ENCODE assay signal across 8 cellular contexts in genomic region chr6:152984387-152984872, GRCh38. TPM values are rescaled to one million over a fixed set of nuclear protein-coding genes. Genes with fewer than 3 reads are reported as not detected.
A peak's percentile ranks its signal among the peaks of the same experiment; 100 is the strongest.
DNase-seq lines count a peak whose midpoint lies in the region; ATAC-seq and TF ChIP-seq lines count a peak whose summit lies in the region.

No MANE protein-coding gene starts in this region.

- no peak for TF ChIP-seq POLR2A in esophagus squamous epithelium (IDR thresholded peaks at IDR 0.05)

- no peak overlapping the region; the same call in 1 of the 2 replicates for H2AFZ ChIP-seq in PC-9

- TF ChIP-seq CTCF in AG04449 (IDR thresholded peaks at IDR 0.05; ENCODE audit: insufficient read depth, low read length, missing control alignments) (no peak), PC-9 (conservative IDR thresholded peaks at IDR 0.05) (no peak), esophagus squamous epithelium (IDR thresholded peaks at IDR 0.05) (no peak)

- 4 to 6% methylated on average over 8 of the region's 8 CpGs for WGBS in esophagus squamous epithelium, 2 donors

- peaks cover 31% of the 10 kb centered on the region for H3K4me1 ChIP-seq in PC-9 (replicated peaks; ENCODE audit: insufficient read depth)
- H3K4me1 ChIP-seq in esophagus squamous epithelium, result peaks cover 18 to 48% (median 19%) of the 10 kb centered on the region in 3 donors

- no peaks in the 10 kb centered on the region for H3K9me2 ChIP-seq in PC-9 (ENCODE audit: insufficient read depth)

- H3K79me2 ChIP-seq in PC-9 (ENCODE audit: low read depth), result peaks cover 63% of the 10 kb centered on the region

- peaks cover 28% of the 10 kb centered on the region for H4K20me1 ChIP-seq in PC-9 (ENCODE audit: insufficient read depth)

- BruUV-seq in PC-9 (replicated peaks; lab: Mats Ljungman, UMichigan), result no TSS peak

- DNase-seq in AG04449 (ENCODE audit: low read depth, low spot score), result no peak
- no peak for DNase-seq in PC-9
- no peak for DNase-seq in esophagus squamous epithelium (lab: John Stamatoyannopoulos, UW)
- no peak for DNase-seq in skeletal muscle cell (ENCODE audit: low read depth)
- no peak for DNase-seq in NCI-H1436 (lab: John Stamatoyannopoulos, UW)
- DNase-seq in HEK293T (ENCODE audit: extremely low spot score), result no peak

- H3K9me3 ChIP-seq in PC-9 (ENCODE audit: insufficient read depth, low read depth) (no peaks in the 10 kb centered on the region), esophagus squamous epithelium (no peaks in the 10 kb centered on the region)

- peak overlapping the region; percentile 91 for H3K4me2 ChIP-seq in PC-9

- peak overlapping the region; percentile 92 for H3K4me3 ChIP-seq in AG04449 (ENCODE audit: low read depth, low read length)
- H3K4me3 ChIP-seq in PC-9, result peak overlapping the region; percentile 87; the same call in 1 of the 2 replicates
- H3K4me3 ChIP-seq in esophagus squamous epithelium, result peak overlapping the region in 3 of 4 donors; percentile 69 to 86 (median 80)
- peak overlapping the region; percentile 92 for H3K4me3 ChIP-seq in skeletal muscle cell (ENCODE audit: low read depth, low read length)

- H3K27me3 ChIP-seq in PC-9 (ENCODE audit: insufficient read depth, low read depth) (no peaks in the 10 kb centered on the region), esophagus squamous epithelium (no peaks in the 10 kb centered on the region)

- ATAC-seq in GM18511 (IDR thresholded peaks at IDR 0.05; ENCODE audit: unreplicated experiment) (peak; percentile 27), HG02973 (IDR thresholded peaks at IDR 0.05; ENCODE audit: unreplicated experiment) (peak; percentile 34)

- H3K27ac ChIP-seq in PC-9 (peak overlapping the region; percentile 61), esophagus squamous epithelium (peak overlapping the region; percentile 79 to 96 (median 95))

- POLR2A ChIA-PET in AG04449 (lab: Yijun Ruan, JAX), result interaction anchor here (1.7 kb wide), 1 partner anchor 18 kb away, joined by 10 read pairs; the partner anchor contains the start of gene MTRF1L
- POLR2A ChIA-PET in PC-9 (lab: Charles Lee; ENCODE audit: unreplicated experiment), result no interaction called here
- POLR2A ChIA-PET in HEK293T (lab: Yijun Ruan, JAX), result interaction anchor here (0.7 kb wide), 1 partner anchor 16 kb away, joined by 4 read pairs; no protein-coding TSS in a partner anchor

- H3F3A ChIP-seq in PC-9 (ENCODE audit: insufficient read depth, low read depth), result peaks cover 23% of the 10 kb centered on the region

- H3K36me3 ChIP-seq in PC-9 (ENCODE audit: low read depth), result 0 out of 2 replicates have a peak, but pooled peaks cover 6% of the 10 kb centered on the region
- H3K36me3 ChIP-seq in esophagus squamous epithelium, result peaks cover 0 to 1% (median 0%) of the 10 kb centered on the region in 3 donors

- intact Hi-C loops in PC-9 (cut with micrococcal nuclease; ENCODE audit: unreplicated experiment) (loop anchor here (2.0 kb wide), 1 partner anchor 16 kb away; no protein-coding TSS in a partner anchor), esophagus squamous epithelium (cut with DNase I) (no loop called here)

- CTCF ChIA-PET in AG04449 (lab: Yijun Ruan, JAX), result interaction anchor here (1.5 kb wide), 1 partner anchor 11 kb away, joined by 4 read pairs; no protein-coding TSS in a partner anchor
- CTCF ChIA-PET in PC-9 (lab: Charles Lee), result no interaction called here
- CTCF ChIA-PET in HEK293T (lab: Yijun Ruan, JAX), result no interaction called here

TF ChIP-seq in HEK293T, 16 proteins besides CTCF, POLR2A, EP300 and RAD21:
- TF ChIP-seq ELF4 (IDR thresholded peaks at IDR 0.05) (no peak), SP1 (IDR thresholded peaks at IDR 0.05) (no peak), TARDBP (IDR thresholded peaks at IDR 0.05) (no peak), FOXM1 (IDR thresholded peaks at IDR 0.05; ENCODE audit: borderline replicate concordance) (no peak), CTBP1 (IDR thresholded peaks at IDR 0.05; ENCODE audit: borderline replicate concordance) (no peak), LEF1 (IDR thresholded peaks at IDR 0.05; ENCODE audit: borderline replicate concordance) (no peak), NFRKB (IDR thresholded peaks at IDR 0.05) (no peak), FOXA1 (IDR thresholded peaks at IDR 0.05) (no peak), L3MBTL2 (conservative IDR thresholded peaks at IDR 0.05) (no peak), FOXK2 (IDR thresholded peaks at IDR 0.05) (no peak), BHLHE40 (IDR thresholded peaks at IDR 0.05; ENCODE audit: borderline replicate concordance) (no peak), ZNF384 (IDR thresholded peaks at IDR 0.05) (no peak), SUZ12 (IDR thresholded peaks at IDR 0.05) (no peak)
- TF ChIP-seq, protein P1, sequence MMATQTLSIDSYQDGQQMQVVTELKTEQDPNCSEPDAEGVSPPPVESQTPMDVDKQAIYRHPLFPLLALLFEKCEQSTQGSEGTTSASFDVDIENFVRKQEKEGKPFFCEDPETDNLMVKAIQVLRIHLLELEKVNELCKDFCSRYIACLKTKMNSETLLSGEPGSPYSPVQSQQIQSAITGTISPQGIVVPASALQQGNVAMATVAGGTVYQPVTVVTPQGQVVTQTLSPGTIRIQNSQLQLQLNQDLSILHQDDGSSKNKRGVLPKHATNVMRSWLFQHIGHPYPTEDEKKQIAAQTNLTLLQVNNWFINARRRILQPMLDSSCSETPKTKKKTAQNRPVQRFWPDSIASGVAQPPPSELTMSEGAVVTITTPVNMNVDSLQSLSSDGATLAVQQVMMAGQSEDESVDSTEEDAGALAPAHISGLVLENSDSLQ (IDR thresholded peaks at IDR 0.05), result no peak
TF ChIP-seq in HEK293T: peak in this region for 0.

RNA-seq across cellular contexts. Expression of gene FBXO5, which starts 1.6 kb away (rescaled TPM):
- 14.8 and 20.6 TPM in 2 replicates for total RNA-seq in PC-9 (2021)
- 1 to 10 TPM; 2.7 to 9.4 (median 7.3) TPM for total RNA-seq in esophagus squamous epithelium

RNA-seq across cellular contexts. Expression of gene MTRF1L, which starts 18.1 kb away (rescaled TPM):
- total RNA-seq in PC-9 (2021) (5.7 and 8.0 TPM in 2 replicates), esophagus squamous epithelium (10 to 100 TPM in 3 of 4 donors, 1 to 10 TPM in 1; 7.3 to 16.2 (median 14.4) TPM)
